ENCODE assay signal across 1 cellular context in genomic region chr1:225891229-225891972, GRCh38.
TF ChIP-seq lines count a peak whose summit lies in the region.

No MANE protein-coding gene starts in this region.

TF ChIP-seq in HepG2, 621 proteins besides CTCF, POLR2A, EP300 and RAD21 (continued from another document and continues in another):
- no peak for TF ChIP-seq ZBTB33 (CRISPR knock-in tag; IDR thresholded peaks at IDR 0.05)
- no peak for TF ChIP-seq AGO2 (optimal IDR thresholded peaks at IDR 0.05; ENCODE audit: low read depth, low read length)
- TF ChIP-seq CREBL2 (CRISPR knock-in tag; IDR thresholded peaks at IDR 0.05; ENCODE audit: borderline replicate concordance), result no peak
- TF ChIP-seq ZNF576 (CRISPR knock-in tag; IDR thresholded peaks at IDR 0.05), result no peak
- no peak for TF ChIP-seq ZNF3 (CRISPR knock-in tag; IDR thresholded peaks at IDR 0.05)
- TF ChIP-seq SOX5 (CRISPR knock-in tag; IDR thresholded peaks at IDR 0.05; ENCODE audit: borderline replicate concordance), result peak; percentile 21; the same call in 1 of the 2 replicates
- no peak for TF ChIP-seq ZNF276 (CRISPR knock-in tag; IDR thresholded peaks at IDR 0.05; ENCODE audit: low read depth)
- TF ChIP-seq HOXA3 (CRISPR knock-in tag; IDR thresholded peaks at IDR 0.05), result no peak
- no peak for TF ChIP-seq ELF4 (CRISPR knock-in tag; IDR thresholded peaks at IDR 0.05; ENCODE audit: borderline replicate concordance)
- no peak for TF ChIP-seq ZSCAN20 (CRISPR knock-in tag; IDR thresholded peaks at IDR 0.05; ENCODE audit: borderline replicate concordance)
- TF ChIP-seq FOXP1 (IDR thresholded peaks at IDR 0.05), result no peak
- TF ChIP-seq FOXP1 (CRISPR knock-in tag; IDR thresholded peaks at IDR 0.05), result peak; percentile 67
- no peak for TF ChIP-seq ATF1 (CRISPR knock-in tag; IDR thresholded peaks at IDR 0.05)
- no peak for TF ChIP-seq HOXA5 (CRISPR knock-in tag; IDR thresholded peaks at IDR 0.05)
- no peak for TF ChIP-seq ZNF704 (CRISPR knock-in tag; IDR thresholded peaks at IDR 0.05; ENCODE audit: borderline replicate concordance)
- peak; percentile 60; the same call in 1 of the 2 replicates for TF ChIP-seq GFI1 (CRISPR knock-in tag; IDR thresholded peaks at IDR 0.05; ENCODE audit: borderline replicate concordance)
- TF ChIP-seq RFXAP (CRISPR knock-in tag; IDR thresholded peaks at IDR 0.05; ENCODE audit: borderline replicate concordance), result no peak
- no peak for TF ChIP-seq ZNF790 (CRISPR knock-in tag; IDR thresholded peaks at IDR 0.05; ENCODE audit: borderline replicate concordance)
- no peak for TF ChIP-seq ZGPAT (CRISPR knock-in tag; IDR thresholded peaks at IDR 0.05)
- no peak for TF ChIP-seq E2F5 (CRISPR knock-in tag; conservative IDR thresholded peaks at IDR 0.05)
- no peak for TF ChIP-seq IRF2 (CRISPR knock-in tag; IDR thresholded peaks at IDR 0.05)
- TF ChIP-seq THAP8 (CRISPR knock-in tag; IDR thresholded peaks at IDR 0.05; ENCODE audit: borderline replicate concordance), result no peak
- no peak for TF ChIP-seq FOXA1 (IDR thresholded peaks at IDR 0.05)
- peak; percentile 55 for TF ChIP-seq FOXA1 (CRISPR knock-in tag; IDR thresholded peaks at IDR 0.05)
- TF ChIP-seq CERS6 (CRISPR knock-in tag; IDR thresholded peaks at IDR 0.05), result no peak
- TF ChIP-seq ZNF121 (CRISPR knock-in tag; IDR thresholded peaks at IDR 0.05), result peak; percentile 88
- no peak for TF ChIP-seq ZNF660 (CRISPR knock-in tag; IDR thresholded peaks at IDR 0.05; ENCODE audit: borderline replicate concordance, low read depth)
- no peak for TF ChIP-seq ARNT (IDR thresholded peaks at IDR 0.05)
- no peak for TF ChIP-seq RBFOX2 (IDR thresholded peaks at IDR 0.05; ENCODE audit: low read depth, low read length)
- no peak for TF ChIP-seq AFF4 (CRISPR knock-in tag; IDR thresholded peaks at IDR 0.05)
- 0 out of 2 replicates have a peak, but pooled peaks have one; percentile 28 for TF ChIP-seq GMEB1 (CRISPR knock-in tag; IDR thresholded peaks at IDR 0.05; ENCODE audit: borderline replicate concordance)
- no peak for TF ChIP-seq ZHX1 (CRISPR knock-in tag; IDR thresholded peaks at IDR 0.05; ENCODE audit: low read depth)
- no peak for TF ChIP-seq ZKSCAN5 (CRISPR knock-in tag; IDR thresholded peaks at IDR 0.05)
- no peak for TF ChIP-seq BRD4 (CRISPR knock-in tag; IDR thresholded peaks at IDR 0.05)
- peak; percentile 71; the same call in 1 of the 2 replicates for TF ChIP-seq CEBPB (IDR thresholded peaks at IDR 0.05; ENCODE audit: borderline replicate concordance, low read depth, low read length)
- TF ChIP-seq ATM (IDR thresholded peaks at IDR 0.05; ENCODE audit: borderline replicate concordance), result no peak
- no peak for TF ChIP-seq SP5 (CRISPR knock-in tag; IDR thresholded peaks at IDR 0.05; ENCODE audit: borderline replicate concordance, low read depth)
